ENCODE assay signal across 1 cellular context in genomic region chrX:45860450-45860849, GRCh38.
TF ChIP-seq lines count a peak whose summit lies in the region.

No MANE protein-coding gene starts in this region.

TF ChIP-seq in GM23338, 12 proteins besides CTCF, POLR2A, EP300 and RAD21 (continued from another document):
- TF ChIP-seq REST (IDR thresholded peaks at IDR 0.05; ENCODE audit: unreplicated experiment), result no peak
- TF ChIP-seq STAT1 (IDR thresholded peaks at IDR 0.05; ENCODE audit: unreplicated experiment), result no peak
- no peak for TF ChIP-seq ZNF462 (CRISPR knock-in tag; IDR thresholded peaks at IDR 0.05)
- no peak for TF ChIP-seq NANOG (IDR thresholded peaks at IDR 0.05; ENCODE audit: borderline replicate concordance)
- TF ChIP-seq CREB1 (CRISPR knock-in tag; IDR thresholded peaks at IDR 0.05; ENCODE audit: low read depth), result no peak
- no peak for TF ChIP-seq EZH2phosphoT487 (IDR thresholded peaks at IDR 0.05; ENCODE audit: unreplicated experiment)
- no peak for TF ChIP-seq JUNB (IDR thresholded peaks at IDR 0.05; ENCODE audit: unreplicated experiment)
